ENCODE assay signal across 8 cellular contexts in genomic region chr15:57306305-57306943, GRCh38.
DNase-seq lines count a peak whose midpoint lies in the region; ATAC-seq and TF ChIP-seq lines count a peak whose summit lies in the region.

No MANE protein-coding gene starts in this region.

- H3K9me3 ChIP-seq in adrenal gland (replicated peaks in 1 of 3) (no peaks in the 10 kb centered on the region), right atrium auricular region (no peaks in the 10 kb centered on the region), psoas muscle (no peaks in the 10 kb centered on the region)

- DNase-seq in DMS53 treated with DMSO at 0.1 percent for 48 hours (lab: John Stamatoyannopoulos, UW; ENCODE audit: unreplicated experiment) (peak; percentile 61), H4 (ENCODE audit: low spot score) (peak; percentile 26), MV-4-11 (lab: John Stamatoyannopoulos, UW) (peak; percentile 56), T-helper 1 cell (peak; percentile 53 to 75 (median 70)), adrenal gland (peak; percentile 78 to 90 (median 88)), right atrium auricular region (ENCODE audit: low spot score) (peak; percentile 85), psoas muscle (peak; percentile 87 to 94)

- H3K4me3 ChIP-seq in adrenal gland (peak overlapping the region in 3 of 4 donors; percentile 20 to 70 (median 29)), right atrium auricular region (peak overlapping the region; percentile 43 to 63), psoas muscle (peak overlapping the region; percentile 78), urinary bladder (ENCODE audit: low read depth, low read length) (peak overlapping the region; percentile 22)

- H3K36me3 ChIP-seq in adrenal gland (replicated peaks in 1 of 2) (no peaks in the 10 kb centered on the region), right atrium auricular region (no peaks in the 10 kb centered on the region), psoas muscle (ENCODE audit: insufficient read depth in 1 of 2, low read depth in 1 of 2) (no peaks in the 10 kb centered on the region), urinary bladder (ENCODE audit: insufficient read depth) (no peaks in the 10 kb centered on the region)

- H3K27me3 ChIP-seq in adrenal gland (no peaks in the 10 kb centered on the region), right atrium auricular region (no peaks in the 10 kb centered on the region), psoas muscle (ENCODE audit: insufficient read depth in 3 of 3, low read length in 2 of 3) (no peaks in the 10 kb centered on the region)

- intact Hi-C loops in adrenal gland (cut with DNase I): loop anchor here (5.0 to 10.0 kb wide), 3 partner anchors 162 to 809 kb away; partner anchors contain the start of gene TCF12 (in 1 of the 2)
- intact Hi-C loops in psoas muscle (cut with DNase I): loop anchor here (2.0 to 10.0 kb wide), 6 partner anchors 159 to 808 kb away; partner anchors contain the start of gene TCF12 (in 1 of the 2)

- no peak for TF ChIP-seq POLR2A in adrenal gland (IDR thresholded peaks at IDR 0.05)

- peak overlapping the region in 1 of 5 donors; percentile 17 for H3K27ac ChIP-seq in adrenal gland
- peak overlapping the region in 1 of 2 donors; percentile 58 for H3K27ac ChIP-seq in right atrium auricular region
- no peak overlapping the region for H3K27ac ChIP-seq in psoas muscle
- no peak overlapping the region for H3K27ac ChIP-seq in urinary bladder (ENCODE audit: low read depth)

- peak; percentile 86 to 97 (median 90) for ATAC-seq in psoas muscle

- 1 to 3% (median 2%) methylated on average over 34 to 42 of the region's 42 CpGs for WGBS in adrenal gland, 4 donors
- WGBS in psoas muscle, 3 donors: 1% methylated on average over 39 to 42 of the region's 42 CpGs
- 2% methylated on average over 42 of the region's 42 CpGs for WGBS in urinary bladder

- TF ChIP-seq CTCF in adrenal gland (IDR thresholded peaks at IDR 0.05): peak; percentile 77 to 89 (median 81)
- peak; percentile 82 to 92 for TF ChIP-seq CTCF in right atrium auricular region (IDR thresholded peaks at IDR 0.05)
- peak; percentile 90 for TF ChIP-seq CTCF in psoas muscle (IDR thresholded peaks at IDR 0.05)

- peaks cover 3 to 14% of the 10 kb centered on the region in 2 donors for H3K4me1 ChIP-seq in adrenal gland (replicated peaks in 1 of 2)
- peaks cover 0 to 6% of the 10 kb centered on the region in 2 donors for H3K4me1 ChIP-seq in right atrium auricular region
- H3K4me1 ChIP-seq in psoas muscle: peaks cover 5% of the 10 kb centered on the region
- peaks cover 2% of the 10 kb centered on the region for H3K4me1 ChIP-seq in urinary bladder (ENCODE audit: insufficient read depth)

Comparison
In these comparisons a context has a peak if more than half of its experiments do, and no peak if none do; other contexts are left out.
1. DNase-seq: peak in every context shown above with its lines; median percentile 90 in psoas muscle; 88 in adrenal gland; 85 in right atrium auricular region; 70 in T-helper 1 cell; 61 in DMS53 treated with DMSO at 0.1 percent for 48 hours; 56 in MV-4-11; 26 in H4.
2. H3K4me3 ChIP-seq: peak in every context shown above with its lines; median percentile 78 in psoas muscle; 53 in right atrium auricular region; 29 in adrenal gland; 22 in urinary bladder.